Comparison of ENCODE assay signal across 16 cellular contexts in the genomic region with DNA sequence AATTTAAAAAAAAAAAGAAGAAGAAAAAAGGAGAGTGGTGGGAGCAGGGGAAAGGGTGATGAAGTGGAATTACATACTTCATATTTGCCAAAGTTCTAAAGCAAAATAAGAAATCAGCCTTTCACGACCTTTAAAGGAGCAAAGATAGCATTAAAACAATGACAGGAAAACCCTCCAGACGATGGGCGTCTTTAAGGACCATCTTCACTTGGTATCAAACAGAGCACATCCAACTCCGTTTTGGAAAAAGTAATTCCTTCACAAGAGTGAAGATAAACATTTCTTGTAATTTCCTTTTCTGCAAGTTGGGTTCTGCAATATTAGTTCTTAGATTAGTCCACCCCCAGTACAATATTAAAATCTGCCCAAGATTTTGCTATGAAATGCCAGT. TPM values are rescaled to one million over a fixed set of nuclear protein-coding genes. Genes with fewer than 3 reads are reported as not detected.
A peak's percentile ranks its signal among the peaks of the same experiment; 100 is the strongest.
DNase-seq lines count a peak whose midpoint lies in the region; ATAC-seq and TF ChIP-seq lines count a peak whose summit lies in the region.
"Had no signal": no experiment of that assay in that cellular context is flagged by ENCODE, and none has a peak within 500 bp of the region (broad histone marks: within the 10 kb centered on the region; RNA-seq: fewer than 3 reads in every experiment).

No MANE protein-coding gene starts in this region.

- CTCF ChIA-PET in activated B cell treated with CpG ODN at 0.5 μM for 24 hours (lab: Charles Lee): no interaction called here

- H3K27ac Mint-ChIP-seq in T-helper 2 cell treated with Interferon-gamma antibody and Interleukin-4, amounts not matched to agents 5 μg/mL and 100 μg/mL, for 36 hours: no peak overlapping the region
- no peak overlapping the region for H3K27ac Mint-ChIP-seq in activated B cell treated with CpG ODN at 0.5 μM for 24 hours
- H3K27ac Mint-ChIP-seq in immature natural killer cell: peak overlapping the region in 2 of 6 donors; percentile 14 to 21
- no peak overlapping the region for H3K27ac Mint-ChIP-seq in stimulated activated memory B cell treated with anti-CD40 and anti-IgM and Interleukin-4, amounts not matched to agents 10 μg/mL and 1 μg/mL and 100 μg/mL, for 72 hours

- H3K27me3 Mint-ChIP-seq in T-helper 2 cell treated with Interferon-gamma antibody and Interleukin-4, amounts not matched to agents 5 μg/mL and 100 μg/mL, for 36 hours (ENCODE audit: low read depth): peaks cover 16% of the 10 kb centered on the region
- H3K27me3 Mint-ChIP-seq in activated B cell treated with CpG ODN at 0.5 μM for 24 hours (peaks cover 5% of the 10 kb centered on the region), immature natural killer cell (ENCODE audit: low read depth in 3 of 3) (peaks cover 3 to 9% (median 5%) of the 10 kb centered on the region in 3 donors)
- H3K27me3 Mint-ChIP-seq in stimulated activated memory B cell treated with anti-CD40 and anti-IgM and Interleukin-4, amounts not matched to agents 10 μg/mL and 1 μg/mL and 100 μg/mL, for 72 hours: peaks cover 21% of the 10 kb centered on the region

- no peak for ATAC-seq in activated B cell treated with CpG ODN at 0.5 μM for 24 hours (ENCODE audit: low read depth)
- ATAC-seq in stimulated activated memory B cell treated with anti-CD40 and anti-IgM and Interleukin-4, amounts not matched to agents 10 μg/mL and 1 μg/mL and 100 μg/mL, for 72 hours: no peak
- ATAC-seq: HCT116 had no signal

- H3K4me1 Mint-ChIP-seq in T-helper 2 cell treated with Interferon-gamma antibody and Interleukin-4, amounts not matched to agents 5 μg/mL and 100 μg/mL, for 36 hours (ENCODE audit: low read depth): peaks cover 20% of the 10 kb centered on the region
- peaks cover 10% of the 10 kb centered on the region for H3K4me1 Mint-ChIP-seq in activated B cell treated with CpG ODN at 0.5 μM for 24 hours
- H3K4me1 Mint-ChIP-seq in immature natural killer cell: peaks cover 12 to 24% of the 10 kb centered on the region in 2 donors
- peaks cover 9% of the 10 kb centered on the region for H3K4me1 Mint-ChIP-seq in stimulated activated memory B cell treated with anti-CD40 and anti-IgM and Interleukin-4, amounts not matched to agents 10 μg/mL and 1 μg/mL and 100 μg/mL, for 72 hours

- intact Hi-C loops in activated B cell treated with CpG ODN at 0.5 μM for 24 hours (cut with micrococcal nuclease): no loop called here

- no peaks in the 10 kb centered on the region for H3K9me3 Mint-ChIP-seq in T-helper 2 cell treated with Interferon-gamma antibody and Interleukin-4, amounts not matched to agents 5 μg/mL and 100 μg/mL, for 36 hours
- H3K9me3 Mint-ChIP-seq in activated B cell treated with CpG ODN at 0.5 μM for 24 hours: no peaks in the 10 kb centered on the region
- no peaks in the 10 kb centered on the region for H3K9me3 Mint-ChIP-seq in immature natural killer cell
- no peaks in the 10 kb centered on the region for H3K9me3 Mint-ChIP-seq in stimulated activated memory B cell treated with anti-CD40 and anti-IgM and Interleukin-4, amounts not matched to agents 10 μg/mL and 1 μg/mL and 100 μg/mL, for 72 hours

- H3K4me3 Mint-ChIP-seq in T-helper 2 cell treated with Interferon-gamma antibody and Interleukin-4, amounts not matched to agents 5 μg/mL and 100 μg/mL, for 36 hours: peak overlapping the region; percentile 76
- peak overlapping the region; percentile 52 for H3K4me3 Mint-ChIP-seq in activated B cell treated with CpG ODN at 0.5 μM for 24 hours
- H3K4me3 Mint-ChIP-seq in immature natural killer cell: peak overlapping the region; percentile 72 to 83 (median 80)
- peak overlapping the region; percentile 13 for H3K4me3 Mint-ChIP-seq in stimulated activated memory B cell treated with anti-CD40 and anti-IgM and Interleukin-4, amounts not matched to agents 10 μg/mL and 1 μg/mL and 100 μg/mL, for 72 hours

- DNase-seq in T-helper 2 cell treated with Interferon-gamma antibody and Interleukin-4, amounts not matched to agents 5 μg/mL and 100 μg/mL, for 36 hours (ENCODE audit: low spot score): no peak
- DNase-seq in T-helper 2 cell (no peak), activated B cell treated with CpG ODN at 0.5 μM for 24 hours (no peak), immature natural killer cell (no peak), mucosa of gallbladder (ENCODE audit: low spot score) (no peak), HPDE6-E6E7 (ENCODE audit: extremely low spot score) (no peak), RKO (ENCODE audit: low spot score) (no peak)
- DNase-seq: 8988T; activated gamma-delta T cell; colonic mucosa; DMS153; IMR-90; NCI-H1436 treated with DMSO at 0.1 percent for 48 hours; stimulated activated CD4-positive, alpha-beta T cell treated with anti-CD3 and anti-CD28 coated beads, Interleukin-2, amount 100 ng/mL, for 24 hours had no signal

- H3K36me3 Mint-ChIP-seq in T-helper 2 cell treated with Interferon-gamma antibody and Interleukin-4, amounts not matched to agents 5 μg/mL and 100 μg/mL, for 36 hours (ENCODE audit: low read depth): no peaks in the 10 kb centered on the region
- H3K36me3 Mint-ChIP-seq in activated B cell treated with CpG ODN at 0.5 μM for 24 hours (ENCODE audit: low read depth) (no peaks in the 10 kb centered on the region), immature natural killer cell (peaks cover 0 to 4% (median 0%) of the 10 kb centered on the region in 3 donors)
- no peaks in the 10 kb centered on the region for H3K36me3 Mint-ChIP-seq in stimulated activated memory B cell treated with anti-CD40 and anti-IgM and Interleukin-4, amounts not matched to agents 10 μg/mL and 1 μg/mL and 100 μg/mL, for 72 hours

- TF ChIP-seq CTCF in activated B cell treated with CpG ODN at 0.5 μM for 24 hours (IDR thresholded peaks at IDR 0.05): no peak

- POLR2A ChIA-PET in activated B cell treated with CpG ODN at 0.5 μM for 24 hours (lab: Charles Lee): interaction anchor here (0.5 kb wide), 1 partner anchor 17 kb away, joined by 4 read pairs; no protein-coding TSS in a partner anchor

RNA-seq across cellular contexts. Expression of a gene that starts 32.8 kb away (rescaled TPM):
- total RNA-seq in activated B cell treated with CpG ODN at 0.5 μM for 24 hours (not detected in 2 replicates), mucosa of gallbladder (34.1 TPM)
- polyA plus RNA-seq in immature natural killer cell: 10 to 100 TPM in 1 of 3 donors, 1 to 10 TPM in 2; 1.3 to 16.1 (median 5.4) TPM

Comparison
In these comparisons a context has a peak if more than half of its experiments do, and no peak if none do; other contexts are left out.
1. H3K4me3 Mint-ChIP-seq: peak in every context shown above with its lines; median percentile 80 in immature natural killer cell; 76 in T-helper 2 cell treated with Interferon-gamma antibody and Interleukin-4, amounts not matched to agents 5 μg/mL and 100 μg/mL, for 36 hours; 52 in activated B cell treated with CpG ODN at 0.5 μM for 24 hours; 13 in stimulated activated memory B cell treated with anti-CD40 and anti-IgM and Interleukin-4, amounts not matched to agents 10 μg/mL and 1 μg/mL and 100 μg/mL, for 72 hours.
2. RNA of a gene that starts 32.8 kb away (total RNA-seq): 34.1 TPM in mucosa of gallbladder (single experiment); not detected in activated B cell treated with CpG ODN at 0.5 μM for 24 hours; every median in the first group is over 10 times any median in the second.